In genomic region chr6:150055131-150055530, GRCh38 we compare ENCODE assay signal across 9 cellular contexts. TPM values are rescaled to one million over a fixed set of nuclear protein-coding genes. Genes with fewer than 3 reads are reported as not detected.
"Had no signal": no experiment of that assay in that cellular context is flagged by ENCODE, and none has a peak within 500 bp of the region (broad histone marks: within the 10 kb centered on the region; RNA-seq: fewer than 3 reads in every experiment).

No MANE protein-coding gene starts in this region.

- H3K4me2 ChIP-seq: GM23338 had no signal

- H3K4me3 Mint-ChIP-seq: GM23338, H9, HFFc6, IgD-negative memory B cell had no signal

- H3K4me1 Mint-ChIP-seq: GM23338, H9 had no signal

- DNase-seq: H9, HCEC 1CT, HFFc6 had no signal

- ATAC-seq: GM23338, HepG2 had no signal

- H2AFZ ChIP-seq: GM23338 had no signal

- H3K4me3 ChIP-seq: GM23338 had no signal

- H3K27ac Mint-ChIP-seq: GM23338, HFFc6, IgD-negative memory B cell had no signal

- H3K27ac ChIP-seq: HL-60 had no signal

RNA-seq across cellular contexts. Expression of gene RAET1L, which starts 29.8 kb away (rescaled TPM):
- total RNA-seq: GM23338, H1, H9, HepG2, HFFc6, HT1080 had no signal
- polyA plus RNA-seq: GM23338, H1, HepG2, IgD-negative memory B cell had no signal
